Comparison of ENCODE assay signal across 16 cellular contexts in genomic region chr4:25856756-25857155, GRCh38. TPM values are rescaled to one million over a fixed set of nuclear protein-coding genes. Genes with fewer than 3 reads are reported as not detected.
A peak's percentile ranks its signal among the peaks of the same experiment; 100 is the strongest.
DNase-seq lines count a peak whose midpoint lies in the region; ATAC-seq and TF ChIP-seq lines count a peak whose summit lies in the region.
"Had no signal": no experiment of that assay in that cellular context is flagged by ENCODE, and none has a peak within 500 bp of the region (broad histone marks: within the 10 kb centered on the region; RNA-seq: fewer than 3 reads in every experiment).

No MANE protein-coding gene starts in this region.

- intact Hi-C loops in activated CD4-positive, alpha-beta memory T cell treated with anti-CD3 and anti-CD28 coated beads for 36 hours (cut with micrococcal nuclease), result loop anchor here (5.0 kb wide), 1 partner anchor 1146 kb away; no protein-coding TSS in a partner anchor

- peaks cover 100% of the 10 kb centered on the region for H3K79me2 ChIP-seq in DOHH2 (ENCODE audit: control insufficient read depth, low read length)

- POLR2A ChIA-PET in activated CD4-positive, alpha-beta memory T cell treated with anti-CD3 and anti-CD28 coated beads for 36 hours (lab: Charles Lee), result interaction anchor here (0.6 kb wide), 1 partner anchor 220 kb away, joined by 8 read pairs; no protein-coding TSS in a partner anchor

- peaks cover 40% of the 10 kb centered on the region for H4K20me1 ChIP-seq in DOHH2 (ENCODE audit: control insufficient read depth, insufficient read depth, low read depth, low read length)

- H3K27me3 ChIP-seq in DOHH2 (ENCODE audit: control insufficient read depth, low read length), result no peaks in the 10 kb centered on the region
- H3K27me3 ChIP-seq: SJSA1 had no signal

- 0 out of 2 replicates have a peak overlapping the region, but pooled peaks have one; percentile 16 for H3K27ac ChIP-seq in DOHH2 (ENCODE audit: low read depth, low read length)
- H3K27ac ChIP-seq: C4-2B, prostate gland, SJSA1 had no signal

- H3K36me3 ChIP-seq in DOHH2 (ENCODE audit: control insufficient read depth, low read length), result peaks cover 99% of the 10 kb centered on the region
- H3K36me3 ChIP-seq: prostate gland, SJSA1 had no signal

- DNase-seq in AG09319 (ENCODE audit: extremely low read depth, low read depth) (peak; percentile 14), iris pigment epithelial cell (ENCODE audit: low read depth) (peak; percentile 49), retina (no peak), NCI-H1092 (lab: John Stamatoyannopoulos, UW) (no peak)
- no peak for DNase-seq in activated CD4-positive, alpha-beta memory T cell treated with anti-CD3 and anti-CD28 coated beads for 36 hours
- DNase-seq: caudate nucleus; NCI-H187 treated with DMSO at 0.1 percent for 48 hours; NCI-H748 treated with DMSO at 0.1 percent for 48 hours; stimulated activated CD4-positive, alpha-beta T cell treated with anti-CD3 and anti-CD28 coated beads, Interleukin-4, amount 100 ng/mL, for 1 hour; stimulated activated naive CD4-positive, alpha-beta T cell treated with Interleukin-2 at 50 U/mL for 16 hours had no signal

- peaks cover 86% of the 10 kb centered on the region for H3K4me1 Mint-ChIP-seq in activated CD4-positive, alpha-beta memory T cell treated with anti-CD3 and anti-CD28 coated beads for 36 hours (ENCODE audit: low read depth)

- H3K27me3 Mint-ChIP-seq in activated CD4-positive, alpha-beta memory T cell treated with anti-CD3 and anti-CD28 coated beads for 36 hours, result no peaks in the 10 kb centered on the region

- H3K27ac Mint-ChIP-seq in activated CD4-positive, alpha-beta memory T cell treated with anti-CD3 and anti-CD28 coated beads for 36 hours, result peak overlapping the region; percentile 63

- ATAC-seq in HG03175 (IDR thresholded peaks at IDR 0.05; ENCODE audit: unreplicated experiment) (no peak), HG02852 (IDR thresholded peaks at IDR 0.05; ENCODE audit: unreplicated experiment) (no peak)

- H3K4me1 ChIP-seq in DOHH2 (ENCODE audit: control insufficient read depth, low read length), result peaks cover 90% of the 10 kb centered on the region
- H3K4me1 ChIP-seq: prostate gland had no signal

- H3K9me2 ChIP-seq in DOHH2 (replicated peaks; ENCODE audit: control insufficient read depth, low read length), result no peaks in the 10 kb centered on the region

- H3K4me3 Mint-ChIP-seq in activated CD4-positive, alpha-beta memory T cell treated with anti-CD3 and anti-CD28 coated beads for 36 hours, result no peak overlapping the region

- H3F3A ChIP-seq in DOHH2 (ENCODE audit: control insufficient read depth, insufficient read depth), result peaks cover 27% of the 10 kb centered on the region

- H3K36me3 Mint-ChIP-seq in activated CD4-positive, alpha-beta memory T cell treated with anti-CD3 and anti-CD28 coated beads for 36 hours, result peaks cover 7% of the 10 kb centered on the region

- H3K4me2 ChIP-seq in DOHH2 (ENCODE audit: low read length), result peak overlapping the region; percentile 97

- H3K9me3 ChIP-seq in DOHH2 (ENCODE audit: control insufficient read depth, insufficient read depth, low read length), result no peaks in the 10 kb centered on the region
- H3K9me3 ChIP-seq: prostate gland, SJSA1 had no signal

- peak overlapping the region; percentile 24; the same call in 1 of the 2 replicates for H3K4me3 ChIP-seq in DOHH2 (ENCODE audit: low read length)
- H3K4me3 ChIP-seq: prostate gland, SJSA1 had no signal

- TF ChIP-seq CTCF in AG09319 (IDR thresholded peaks at IDR 0.05; ENCODE audit: low read depth, low read length) (no peak), DOHH2 (IDR thresholded peaks at IDR 0.05; ENCODE audit: low read depth, low read length, poor library complexity, severe bottlenecking) (no peak)

- H3K9me3 Mint-ChIP-seq in activated CD4-positive, alpha-beta memory T cell treated with anti-CD3 and anti-CD28 coated beads for 36 hours, result no peaks in the 10 kb centered on the region

- CTCF ChIA-PET in activated CD4-positive, alpha-beta memory T cell treated with anti-CD3 and anti-CD28 coated beads for 36 hours (lab: Charles Lee), result interaction anchor here (1.3 to 1.5 kb wide), 2 partner anchors 14 to 71 kb away, joined by 3 read pairs; no protein-coding TSS in a partner anchor

RNA-seq across cellular contexts. Expression of gene SEL1L3, which starts 6.0 kb away (rescaled TPM):
- total RNA-seq in activated CD4-positive, alpha-beta memory T cell treated with anti-CD3 and anti-CD28 coated beads for 36 hours, result 10 to 100 TPM; 67.1 to 67.7 TPM

RNA-seq across cellular contexts. Expression of gene SMIM20, which starts 57.3 kb away (rescaled TPM):
- 10 to 100 TPM; 26.0 to 28.0 TPM for total RNA-seq in activated CD4-positive, alpha-beta memory T cell treated with anti-CD3 and anti-CD28 coated beads for 36 hours

Comparison
In these comparisons a context has a peak if more than half of its experiments do, and no peak if none do; other contexts are left out.
1. DNase-seq: peak in AG09319 (single experiment) and iris pigment epithelial cell (single experiment); none in activated CD4-positive, alpha-beta memory T cell treated with anti-CD3 and anti-CD28 coated beads for 36 hours (single experiment), retina (single experiment) and NCI-H1092 (single experiment).